In genomic region chr6:168525926-168526630, GRCh38 we compare ENCODE assay signal across 18 cellular contexts.
A peak's percentile ranks its signal among the peaks of the same experiment; 100 is the strongest.
DNase-seq lines count a peak whose midpoint lies in the region; ATAC-seq and TF ChIP-seq lines count a peak whose summit lies in the region.
"Had no signal": no experiment of that assay in that cellular context is flagged by ENCODE, and none has a peak within 500 bp of the region (broad histone marks: within the 10 kb centered on the region; RNA-seq: fewer than 3 reads in every experiment).

No MANE protein-coding gene starts in this region.

- H3K4me3 ChIP-seq in thoracic aorta, result no peak overlapping the region
- H3K4me3 ChIP-seq in psoas muscle, result no peak overlapping the region
- H3K4me3 ChIP-seq: HAP-1, ovary, SK-N-MC had no signal

- intact Hi-C loops in activated naive CD4-positive, alpha-beta T cell treated with anti-CD3 and anti-CD28 coated beads for 36 hours (cut with micrococcal nuclease), result no loop called here
- intact Hi-C loops in psoas muscle (cut with DNase I), result no loop called here

- ATAC-seq in foreskin keratinocyte, result peak; percentile 29
- no peak for ATAC-seq in thoracic aorta (ENCODE audit: insufficient number of reproducible peaks, low FRiP score, low read depth)
- no peak for ATAC-seq in psoas muscle
- ATAC-seq: natural killer cell had no signal

- TF ChIP-seq CTCF in foreskin keratinocyte (conservative IDR thresholded peaks at IDR 0.05), result no peak
- no peak for TF ChIP-seq CTCF in thoracic aorta (IDR thresholded peaks at IDR 0.05)
- TF ChIP-seq CTCF in psoas muscle (IDR thresholded peaks at IDR 0.05), result no peak

- DNase-seq in activated effector memory CD4-positive, alpha-beta T cell treated with anti-CD3 and anti-CD28 coated beads, Interleukin-2, amount 50 U/mL, for 16 hours, result peak; percentile 33
- DNase-seq in activated effector memory CD4-positive, alpha-beta T cell treated with Interleukin-2 at 50 U/mL for 16 hours, result no peak
- DNase-seq in NCI-H2029 treated with DMSO at 0.1 percent for 48 hours (lab: John Stamatoyannopoulos, UW), result peak; percentile 74
- no peak for DNase-seq in foreskin keratinocyte
- DNase-seq in thoracic aorta (ENCODE audit: low spot score), result no peak
- DNase-seq in activated naive CD4-positive, alpha-beta T cell treated with anti-CD3 and anti-CD28 coated beads for 36 hours, result no peak
- DNase-seq in stimulated activated CD4-positive, alpha-beta T cell treated with anti-CD3 and anti-CD28 coated beads, Interleukin-1b, Interleukin-23, amount 100 ng/mL, for 48 hours, result no peak
- DNase-seq in psoas muscle, result no peak
- DNase-seq: activated CD4-positive, alpha-beta T cell treated with anti-CD3 and anti-CD28 coated beads, Interleukin-2, amount 50 U/mL, for 1 hour; activated naive CD8-positive, alpha-beta T cell treated with anti-CD3 and anti-CD28 coated beads for 36 hours; natural killer cell; NCI-H146; NCI-H2227 treated with DMSO at 0.1 percent for 48 hours; T-helper 2 cell had no signal

- no peak overlapping the region for H3K27ac Mint-ChIP-seq in activated naive CD4-positive, alpha-beta T cell treated with anti-CD3 and anti-CD28 coated beads for 36 hours
- H3K27ac Mint-ChIP-seq: activated naive CD8-positive, alpha-beta T cell treated with anti-CD3 and anti-CD28 coated beads for 36 hours; natural killer cell had no signal

- CTCF ChIA-PET in activated naive CD4-positive, alpha-beta T cell treated with anti-CD3 and anti-CD28 coated beads for 36 hours (lab: Charles Lee), result no interaction called here

- WGBS in psoas muscle, 3 donors, result 88 to 92% (median 91%) methylated on average over 16 of the region's 16 CpGs

- H3K27me3 Mint-ChIP-seq in activated naive CD4-positive, alpha-beta T cell treated with anti-CD3 and anti-CD28 coated beads for 36 hours (ENCODE audit: low read depth), result peaks cover 3% of the 10 kb centered on the region
- H3K27me3 Mint-ChIP-seq: activated naive CD8-positive, alpha-beta T cell treated with anti-CD3 and anti-CD28 coated beads for 36 hours had no signal

- H3K27me3 ChIP-seq in foreskin keratinocyte (no peaks in the 10 kb centered on the region), thoracic aorta (replicated peaks; ENCODE audit: insufficient read depth) (no peaks in the 10 kb centered on the region), psoas muscle (ENCODE audit: insufficient read depth in 3 of 3, low read length in 2 of 3) (peaks cover 0 to 3% (median 0%) of the 10 kb centered on the region in 3 donors)
- H3K27me3 ChIP-seq: ovary had no signal

- no peak overlapping the region for H3K27ac ChIP-seq in foreskin keratinocyte
- H3K27ac ChIP-seq in thoracic aorta, result peak overlapping the region; percentile 90 to 92
- H3K27ac ChIP-seq in psoas muscle, result no peak overlapping the region
- H3K27ac ChIP-seq: SK-N-MC had no signal

- no peaks in the 10 kb centered on the region for H3K36me3 ChIP-seq in thoracic aorta
- H3K36me3 ChIP-seq in psoas muscle (ENCODE audit: insufficient read depth in 1 of 2, low read depth in 1 of 2), result no peaks in the 10 kb centered on the region
- H3K36me3 ChIP-seq: HAP-1, ovary had no signal

- no peak overlapping the region for H3K4me3 Mint-ChIP-seq in activated naive CD4-positive, alpha-beta T cell treated with anti-CD3 and anti-CD28 coated beads for 36 hours
- H3K4me3 Mint-ChIP-seq: activated naive CD8-positive, alpha-beta T cell treated with anti-CD3 and anti-CD28 coated beads for 36 hours; natural killer cell had no signal

- H3K36me3 Mint-ChIP-seq in activated naive CD4-positive, alpha-beta T cell treated with anti-CD3 and anti-CD28 coated beads for 36 hours (ENCODE audit: low read depth), result no peaks in the 10 kb centered on the region
- H3K36me3 Mint-ChIP-seq: activated naive CD8-positive, alpha-beta T cell treated with anti-CD3 and anti-CD28 coated beads for 36 hours; mesothelial cell of epicardium; natural killer cell had no signal

- H3K9me3 Mint-ChIP-seq in activated naive CD4-positive, alpha-beta T cell treated with anti-CD3 and anti-CD28 coated beads for 36 hours, result no peaks in the 10 kb centered on the region
- H3K9me3 Mint-ChIP-seq: activated naive CD8-positive, alpha-beta T cell treated with anti-CD3 and anti-CD28 coated beads for 36 hours; mesothelial cell of epicardium; natural killer cell had no signal

- H3K9me3 ChIP-seq in thoracic aorta (no peaks in the 10 kb centered on the region), psoas muscle (no peaks in the 10 kb centered on the region)
- H3K9me3 ChIP-seq: HAP-1, ovary had no signal

- no peaks in the 10 kb centered on the region for H3K4me1 Mint-ChIP-seq in activated naive CD4-positive, alpha-beta T cell treated with anti-CD3 and anti-CD28 coated beads for 36 hours (ENCODE audit: low read depth)
- H3K4me1 Mint-ChIP-seq: activated naive CD8-positive, alpha-beta T cell treated with anti-CD3 and anti-CD28 coated beads for 36 hours; natural killer cell had no signal

- no peaks in the 10 kb centered on the region for H3K4me1 ChIP-seq in foreskin keratinocyte
- H3K4me1 ChIP-seq in thoracic aorta (ENCODE audit: control insufficient read depth in 1 of 2, low read depth in 2 of 2), result peaks cover 17 to 52% of the 10 kb centered on the region in 2 donors
- no peaks in the 10 kb centered on the region for H3K4me1 ChIP-seq in psoas muscle
- H3K4me1 ChIP-seq: HAP-1 had no signal

Comparison
In these comparisons a context has a peak if more than half of its experiments do, and no peak if none do; other contexts are left out.
1. DNase-seq: peak in activated effector memory CD4-positive, alpha-beta T cell treated with anti-CD3 and anti-CD28 coated beads, Interleukin-2, amount 50 U/mL, for 16 hours (single experiment) and NCI-H2029 treated with DMSO at 0.1 percent for 48 hours (single experiment); none in activated effector memory CD4-positive, alpha-beta T cell treated with Interleukin-2 at 50 U/mL for 16 hours (single experiment), foreskin keratinocyte (0 of 2), thoracic aorta (single experiment), activated naive CD4-positive, alpha-beta T cell treated with anti-CD3 and anti-CD28 coated beads for 36 hours (single experiment), stimulated activated CD4-positive, alpha-beta T cell treated with anti-CD3 and anti-CD28 coated beads, Interleukin-1b, Interleukin-23, amount 100 ng/mL, for 48 hours (single experiment) and psoas muscle (0 of 2).
2. H3K27ac ChIP-seq: peak in thoracic aorta (2 of 2); none in foreskin keratinocyte (single experiment) and psoas muscle (single experiment).